Comparison of ENCODE assay signal across 1 cellular context in the genomic region with DNA sequence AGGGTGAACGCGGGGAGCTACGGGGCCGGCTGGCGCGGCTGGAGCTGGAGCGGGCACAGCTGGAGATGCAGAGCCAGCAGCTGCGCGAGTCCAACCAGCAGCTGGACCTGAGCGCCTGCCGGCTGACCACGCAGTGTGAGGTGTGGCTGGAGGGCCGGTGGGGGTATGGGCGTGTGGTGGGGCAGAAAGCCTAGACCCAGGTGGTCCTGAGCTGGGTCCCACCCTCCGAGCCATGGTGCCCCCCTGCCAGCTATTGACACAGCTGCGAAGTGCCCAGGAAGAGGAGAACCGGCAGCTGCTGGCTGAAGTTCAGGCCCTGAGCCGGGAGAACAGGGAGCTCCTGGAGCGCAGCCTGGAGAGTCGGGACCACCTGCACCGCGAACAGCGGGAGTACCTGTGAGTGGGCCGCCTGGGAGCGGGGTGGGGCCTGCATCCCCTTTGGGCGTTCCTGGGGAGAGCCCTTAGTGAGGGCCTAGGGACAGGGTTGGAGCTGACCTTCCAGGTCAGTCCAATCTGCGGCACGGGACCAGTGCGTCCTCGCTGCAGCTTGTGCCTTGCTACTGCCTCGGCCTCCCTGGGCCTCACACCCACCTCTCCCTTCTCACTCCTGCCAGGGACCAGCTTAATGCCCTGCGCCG.
TF ChIP-seq lines count a peak whose summit lies in the region.

No MANE protein-coding gene starts in this region.

TF ChIP-seq in HepG2, 621 proteins besides CTCF, POLR2A, EP300 and RAD21:
- TF ChIP-seq, protein P1, sequence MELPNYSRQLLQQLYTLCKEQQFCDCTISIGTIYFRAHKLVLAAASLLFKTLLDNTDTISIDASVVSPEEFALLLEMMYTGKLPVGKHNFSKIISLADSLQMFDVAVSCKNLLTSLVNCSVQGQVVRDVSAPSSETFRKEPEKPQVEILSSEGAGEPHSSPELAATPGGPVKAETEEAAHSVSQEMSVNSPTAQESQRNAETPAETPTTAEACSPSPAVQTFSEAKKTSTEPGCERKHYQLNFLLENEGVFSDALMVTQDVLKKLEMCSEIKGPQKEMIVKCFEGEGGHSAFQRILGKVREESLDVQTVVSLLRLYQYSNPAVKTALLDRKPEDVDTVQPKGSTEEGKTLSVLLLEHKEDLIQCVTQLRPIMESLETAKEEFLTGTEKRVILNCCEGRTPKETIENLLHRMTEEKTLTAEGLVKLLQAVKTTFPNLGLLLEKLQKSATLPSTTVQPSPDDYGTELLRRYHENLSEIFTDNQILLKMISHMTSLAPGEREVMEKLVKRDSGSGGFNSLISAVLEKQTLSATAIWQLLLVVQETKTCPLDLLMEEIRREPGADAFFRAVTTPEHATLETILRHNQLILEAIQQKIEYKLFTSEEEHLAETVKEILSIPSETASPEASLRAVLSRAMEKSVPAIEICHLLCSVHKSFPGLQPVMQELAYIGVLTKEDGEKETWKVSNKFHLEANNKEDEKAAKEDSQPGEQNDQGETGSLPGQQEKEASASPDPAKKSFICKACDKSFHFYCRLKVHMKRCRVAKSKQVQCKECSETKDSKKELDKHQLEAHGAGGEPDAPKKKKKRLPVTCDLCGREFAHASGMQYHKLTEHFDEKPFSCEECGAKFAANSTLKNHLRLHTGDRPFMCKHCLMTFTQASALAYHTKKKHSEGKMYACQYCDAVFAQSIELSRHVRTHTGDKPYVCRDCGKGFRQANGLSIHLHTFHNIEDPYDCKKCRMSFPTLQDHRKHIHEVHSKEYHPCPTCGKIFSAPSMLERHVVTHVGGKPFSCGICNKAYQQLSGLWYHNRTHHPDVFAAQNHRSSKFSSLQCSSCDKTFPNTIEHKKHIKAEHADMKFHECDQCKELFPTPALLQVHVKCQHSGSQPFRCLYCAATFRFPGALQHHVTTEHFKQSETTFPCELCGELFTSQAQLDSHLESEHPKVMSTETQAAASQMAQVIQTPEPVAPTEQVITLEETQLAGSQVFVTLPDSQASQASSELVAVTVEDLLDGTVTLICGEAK (IDR thresholded peaks at IDR 0.05), result no peak
- TF ChIP-seq, protein P1 (CRISPR knock-in tag; IDR thresholded peaks at IDR 0.05), result 0 out of 2 replicates have a peak, but pooled peaks have one; percentile 13
- TF ChIP-seq, protein P2, sequence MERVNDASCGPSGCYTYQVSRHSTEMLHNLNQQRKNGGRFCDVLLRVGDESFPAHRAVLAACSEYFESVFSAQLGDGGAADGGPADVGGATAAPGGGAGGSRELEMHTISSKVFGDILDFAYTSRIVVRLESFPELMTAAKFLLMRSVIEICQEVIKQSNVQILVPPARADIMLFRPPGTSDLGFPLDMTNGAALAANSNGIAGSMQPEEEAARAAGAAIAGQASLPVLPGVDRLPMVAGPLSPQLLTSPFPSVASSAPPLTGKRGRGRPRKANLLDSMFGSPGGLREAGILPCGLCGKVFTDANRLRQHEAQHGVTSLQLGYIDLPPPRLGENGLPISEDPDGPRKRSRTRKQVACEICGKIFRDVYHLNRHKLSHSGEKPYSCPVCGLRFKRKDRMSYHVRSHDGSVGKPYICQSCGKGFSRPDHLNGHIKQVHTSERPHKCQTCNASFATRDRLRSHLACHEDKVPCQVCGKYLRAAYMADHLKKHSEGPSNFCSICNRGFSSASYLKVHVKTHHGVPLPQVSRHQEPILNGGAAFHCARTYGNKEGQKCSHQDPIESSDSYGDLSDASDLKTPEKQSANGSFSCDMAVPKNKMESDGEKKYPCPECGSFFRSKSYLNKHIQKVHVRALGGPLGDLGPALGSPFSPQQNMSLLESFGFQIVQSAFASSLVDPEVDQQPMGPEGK (CRISPR knock-in tag; IDR thresholded peaks at IDR 0.05), result no peak
- TF ChIP-seq, protein P3, sequence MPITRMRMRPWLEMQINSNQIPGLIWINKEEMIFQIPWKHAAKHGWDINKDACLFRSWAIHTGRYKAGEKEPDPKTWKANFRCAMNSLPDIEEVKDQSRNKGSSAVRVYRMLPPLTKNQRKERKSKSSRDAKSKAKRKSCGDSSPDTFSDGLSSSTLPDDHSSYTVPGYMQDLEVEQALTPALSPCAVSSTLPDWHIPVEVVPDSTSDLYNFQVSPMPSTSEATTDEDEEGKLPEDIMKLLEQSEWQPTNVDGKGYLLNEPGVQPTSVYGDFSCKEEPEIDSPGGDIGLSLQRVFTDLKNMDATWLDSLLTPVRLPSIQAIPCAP (CRISPR knock-in tag; IDR thresholded peaks at IDR 0.05; ENCODE audit: low read depth), result no peak
- 0 out of 2 replicates have a peak, but pooled peaks have one; percentile 22 for TF ChIP-seq ZSCAN31 (CRISPR knock-in tag; IDR thresholded peaks at IDR 0.05; ENCODE audit: low read depth)
TF ChIP-seq in HepG2: peak in this region for 2.
